ENCODE assay signal across 1 cellular context in genomic region chr5:72503888-72504491, GRCh38.
A peak's percentile ranks its signal among the peaks of the same experiment; 100 is the strongest.
TF ChIP-seq lines count a peak whose summit lies in the region.

No MANE protein-coding gene starts in this region.

TF ChIP-seq in K562, 482 proteins besides CTCF, POLR2A, EP300 and RAD21 (continued from another document and continues in another):
- TF ChIP-seq MGA (IDR thresholded peaks at IDR 0.05) (peak; percentile 49; the same call in 1 of the 2 replicates), JUNB (CRISPR knock-in tag; conservative IDR thresholded peaks at IDR 0.05) (no peak), DACH1 (IDR thresholded peaks at IDR 0.05; ENCODE audit: partially characterized antibody) (no peak), U2AF1 (optimal IDR thresholded peaks at IDR 0.05; ENCODE audit: low read depth, low read length) (no peak), POLR3A (IDR thresholded peaks at IDR 0.05; ENCODE audit: borderline replicate concordance, extremely low read depth, insufficient read depth, insufficient read length) (no peak), HNRNPUL1 (IDR thresholded peaks at IDR 0.05; ENCODE audit: low read length) (no peak), ZNF41 (CRISPR knock-in tag; conservative IDR thresholded peaks at IDR 0.05) (no peak), POU5F1 (IDR thresholded peaks at IDR 0.05; ENCODE audit: borderline replicate concordance, low read depth, low read length, partially characterized antibody) (no peak), CREB1 (IDR thresholded peaks at IDR 0.05) (no peak), CREB1 (CRISPR knock-in tag; IDR thresholded peaks at IDR 0.05) (no peak), MTA2 (IDR thresholded peaks at IDR 0.05; ENCODE audit: low read depth) (no peak), ATF6 (CRISPR knock-in tag; IDR thresholded peaks at IDR 0.05) (no peak), GTF2B (IDR thresholded peaks at IDR 0.05; ENCODE audit: extremely low read depth, insufficient read length) (no peak), ILK (tag; IDR thresholded peaks at IDR 0.05; ENCODE audit: borderline replicate concordance, low read depth) (no peak), ZNF695 (CRISPR knock-in tag; IDR thresholded peaks at IDR 0.05) (no peak), FIP1L1 (IDR thresholded peaks at IDR 0.05; ENCODE audit: low read depth, low read length, poor library complexity, severe bottlenecking) (no peak), ZNF263 (CRISPR knock-in tag; IDR thresholded peaks at IDR 0.05; ENCODE audit: borderline replicate concordance) (no peak), EP400 (IDR thresholded peaks at IDR 0.05) (peak; percentile 43; the same call in 1 of the 2 replicates), BCOR (IDR thresholded peaks at IDR 0.05) (no peak), CBX1 (IDR thresholded peaks at IDR 0.05; ENCODE audit: low read depth) (no peak), RUNX1 (IDR thresholded peaks at IDR 0.05; ENCODE audit: low read depth) (no peak), COPS2 (conservative IDR thresholded peaks at IDR 0.05) (no peak), OTX1 (CRISPR knock-in tag; IDR thresholded peaks at IDR 0.05) (no peak), ZKSCAN1 (IDR thresholded peaks at IDR 0.05; ENCODE audit: low read depth, low read length) (no peak), MYNN (IDR thresholded peaks at IDR 0.05) (no peak), MYNN (CRISPR knock-in tag; IDR thresholded peaks at IDR 0.05) (no peak), BHLHE40 (IDR thresholded peaks at IDR 0.05; ENCODE audit: low read length) (no peak), ZNF830 (CRISPR knock-in tag; IDR thresholded peaks at IDR 0.05) (no peak), XRCC5 (IDR thresholded peaks at IDR 0.05; ENCODE audit: low read depth, low read length) (no peak), SMARCE1 (IDR thresholded peaks at IDR 0.05) (peak; percentile 42; the same call in 1 of the 2 replicates), CBX5 (IDR thresholded peaks at IDR 0.05; ENCODE audit: borderline replicate concordance, low read depth) (no peak), TRIM24 (IDR thresholded peaks at IDR 0.05) (peak in 1 of 2 experiments; percentile 16; a peak in 1 of 4 replicates), ATF1 (CRISPR knock-in tag; IDR thresholded peaks at IDR 0.05) (no peak), ATF1 (tag; IDR thresholded peaks at IDR 0.05) (no peak), ZNF316 (IDR thresholded peaks at IDR 0.05) (peak; percentile 93), NR3C1 (CRISPR knock-in tag; IDR thresholded peaks at IDR 0.05) (no peak), CBX3 (IDR thresholded peaks at IDR 0.05; ENCODE audit: borderline replicate concordance in 1 of 2, low read length in 2 of 2) (0 out of 3 replicates have a peak, but pooled peaks of 1 of the 2 experiments have one; percentile 15), FOXO4 (CRISPR knock-in tag; IDR thresholded peaks at IDR 0.05) (no peak)
- TF ChIP-seq, protein P1, sequence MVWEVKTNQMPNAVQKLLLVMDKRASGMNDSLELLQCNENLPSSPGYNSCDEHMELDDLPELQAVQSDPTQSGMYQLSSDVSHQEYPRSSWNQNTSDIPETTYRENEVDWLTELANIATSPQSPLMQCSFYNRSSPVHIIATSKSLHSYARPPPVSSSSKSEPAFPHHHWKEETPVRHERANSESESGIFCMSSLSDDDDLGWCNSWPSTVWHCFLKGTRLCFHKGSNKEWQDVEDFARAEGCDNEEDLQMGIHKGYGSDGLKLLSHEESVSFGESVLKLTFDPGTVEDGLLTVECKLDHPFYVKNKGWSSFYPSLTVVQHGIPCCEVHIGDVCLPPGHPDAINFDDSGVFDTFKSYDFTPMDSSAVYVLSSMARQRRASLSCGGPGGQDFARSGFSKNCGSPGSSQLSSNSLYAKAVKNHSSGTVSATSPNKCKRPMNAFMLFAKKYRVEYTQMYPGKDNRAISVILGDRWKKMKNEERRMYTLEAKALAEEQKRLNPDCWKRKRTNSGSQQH (CRISPR knock-in tag; IDR thresholded peaks at IDR 0.05) = no peak
- TF ChIP-seq, protein P2, sequence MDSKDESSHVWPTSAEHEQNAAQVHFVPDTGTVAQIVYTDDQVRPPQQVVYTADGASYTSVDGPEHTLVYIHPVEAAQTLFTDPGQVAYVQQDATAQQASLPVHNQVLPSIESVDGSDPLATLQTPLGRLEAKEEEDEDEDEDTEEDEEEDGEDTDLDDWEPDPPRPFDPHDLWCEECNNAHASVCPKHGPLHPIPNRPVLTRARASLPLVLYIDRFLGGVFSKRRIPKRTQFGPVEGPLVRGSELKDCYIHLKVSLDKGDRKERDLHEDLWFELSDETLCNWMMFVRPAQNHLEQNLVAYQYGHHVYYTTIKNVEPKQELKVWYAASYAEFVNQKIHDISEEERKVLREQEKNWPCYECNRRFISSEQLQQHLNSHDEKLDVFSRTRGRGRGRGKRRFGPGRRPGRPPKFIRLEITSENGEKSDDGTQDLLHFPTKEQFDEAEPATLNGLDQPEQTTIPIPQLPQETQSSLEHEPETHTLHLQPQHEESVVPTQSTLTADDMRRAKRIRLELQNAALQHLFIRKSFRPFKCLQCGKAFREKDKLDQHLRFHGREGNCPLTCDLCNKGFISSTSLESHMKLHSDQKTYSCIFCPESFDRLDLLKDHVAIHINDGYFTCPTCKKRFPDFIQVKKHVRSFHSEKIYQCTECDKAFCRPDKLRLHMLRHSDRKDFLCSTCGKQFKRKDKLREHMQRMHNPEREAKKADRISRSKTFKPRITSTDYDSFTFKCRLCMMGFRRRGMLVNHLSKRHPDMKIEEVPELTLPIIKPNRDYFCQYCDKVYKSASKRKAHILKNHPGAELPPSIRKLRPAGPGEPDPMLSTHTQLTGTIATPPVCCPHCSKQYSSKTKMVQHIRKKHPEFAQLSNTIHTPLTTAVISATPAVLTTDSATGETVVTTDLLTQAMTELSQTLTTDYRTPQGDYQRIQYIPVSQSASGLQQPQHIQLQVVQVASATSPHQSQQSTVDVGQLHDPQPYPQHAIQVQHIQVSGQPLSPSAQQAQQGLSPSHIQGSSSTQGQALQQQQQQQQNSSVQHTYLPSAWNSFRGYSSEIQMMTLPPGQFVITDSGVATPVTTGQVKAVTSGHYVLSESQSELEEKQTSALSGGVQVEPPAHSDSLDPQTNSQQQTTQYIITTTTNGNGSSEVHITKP (IDR thresholded peaks at IDR 0.05; ENCODE audit: partially characterized antibody) = no peak
- TF ChIP-seq, protein P3, sequence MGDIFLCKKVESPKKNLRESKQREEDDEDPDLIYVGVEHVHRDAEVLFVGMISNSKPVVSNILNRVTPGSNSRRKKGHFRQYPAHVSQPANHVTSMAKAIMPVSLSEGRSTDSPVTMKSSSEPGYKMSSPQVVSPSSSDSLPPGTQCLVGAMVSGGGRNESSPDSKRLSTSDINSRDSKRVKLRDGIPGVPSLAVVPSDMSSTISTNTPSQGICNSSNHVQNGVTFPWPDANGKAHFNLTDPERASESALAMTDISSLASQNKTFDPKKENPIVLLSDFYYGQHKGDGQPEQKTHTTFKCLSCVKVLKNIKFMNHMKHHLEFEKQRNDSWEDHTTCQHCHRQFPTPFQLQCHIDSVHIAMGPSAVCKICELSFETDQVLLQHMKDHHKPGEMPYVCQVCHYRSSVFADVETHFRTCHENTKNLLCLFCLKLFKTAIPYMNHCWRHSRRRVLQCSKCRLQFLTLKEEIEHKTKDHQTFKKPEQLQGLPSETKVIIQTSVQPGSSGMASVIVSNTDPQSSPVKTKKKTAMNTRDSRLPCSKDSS (IDR thresholded peaks at IDR 0.05; ENCODE audit: low read depth, partially characterized antibody) = no peak
